In the genomic region with DNA sequence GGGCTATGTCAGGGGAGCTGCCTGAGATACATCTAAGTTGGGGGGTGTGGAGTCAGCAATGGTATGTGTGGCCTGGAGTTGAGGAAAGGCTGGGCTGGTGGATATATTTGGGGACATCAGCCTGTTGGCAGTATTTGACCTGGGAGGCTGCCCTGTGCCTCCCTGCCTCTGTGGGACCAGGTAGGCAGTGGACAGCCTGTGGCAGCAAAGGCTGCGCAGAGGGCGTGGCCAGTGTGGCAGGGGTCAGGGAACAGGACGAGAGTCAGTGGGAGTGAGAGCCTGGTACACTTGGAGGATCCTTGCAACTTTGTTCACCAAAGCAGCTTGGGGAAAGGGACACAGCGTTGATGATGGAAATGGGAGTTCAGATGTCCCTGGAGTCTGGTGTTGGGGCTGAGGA, we compare ENCODE assay signal across 1 cellular context.
TF ChIP-seq lines count a peak whose summit lies in the region.

No MANE protein-coding gene starts in this region.

TF ChIP-seq in SK-N-SH, 30 proteins besides CTCF, POLR2A, EP300 and RAD21 (continued from another document):
- TF ChIP-seq, protein P1, sequence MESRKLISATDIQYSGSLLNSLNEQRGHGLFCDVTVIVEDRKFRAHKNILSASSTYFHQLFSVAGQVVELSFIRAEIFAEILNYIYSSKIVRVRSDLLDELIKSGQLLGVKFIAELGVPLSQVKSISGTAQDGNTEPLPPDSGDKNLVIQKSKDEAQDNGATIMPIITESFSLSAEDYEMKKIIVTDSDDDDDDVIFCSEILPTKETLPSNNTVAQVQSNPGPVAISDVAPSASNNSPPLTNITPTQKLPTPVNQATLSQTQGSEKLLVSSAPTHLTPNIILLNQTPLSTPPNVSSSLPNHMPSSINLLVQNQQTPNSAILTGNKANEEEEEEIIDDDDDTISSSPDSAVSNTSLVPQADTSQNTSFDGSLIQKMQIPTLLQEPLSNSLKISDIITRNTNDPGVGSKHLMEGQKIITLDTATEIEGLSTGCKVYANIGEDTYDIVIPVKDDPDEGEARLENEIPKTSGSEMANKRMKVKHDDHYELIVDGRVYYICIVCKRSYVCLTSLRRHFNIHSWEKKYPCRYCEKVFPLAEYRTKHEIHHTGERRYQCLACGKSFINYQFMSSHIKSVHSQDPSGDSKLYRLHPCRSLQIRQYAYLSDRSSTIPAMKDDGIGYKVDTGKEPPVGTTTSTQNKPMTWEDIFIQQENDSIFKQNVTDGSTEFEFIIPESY (IDR thresholded peaks at IDR 0.05; ENCODE audit: borderline replicate concordance, low read depth): no peak
- no peak for TF ChIP-seq EZH2phosphoT487 (IDR thresholded peaks at IDR 0.05; ENCODE audit: borderline replicate concordance, low read depth)
- TF ChIP-seq FOSL2 (IDR thresholded peaks at IDR 0.05; ENCODE audit: borderline replicate concordance, low read depth): no peak
- TF ChIP-seq SMC3 (IDR thresholded peaks at IDR 0.05; ENCODE audit: low read depth, low read length): no peak
- TF ChIP-seq, protein P2, sequence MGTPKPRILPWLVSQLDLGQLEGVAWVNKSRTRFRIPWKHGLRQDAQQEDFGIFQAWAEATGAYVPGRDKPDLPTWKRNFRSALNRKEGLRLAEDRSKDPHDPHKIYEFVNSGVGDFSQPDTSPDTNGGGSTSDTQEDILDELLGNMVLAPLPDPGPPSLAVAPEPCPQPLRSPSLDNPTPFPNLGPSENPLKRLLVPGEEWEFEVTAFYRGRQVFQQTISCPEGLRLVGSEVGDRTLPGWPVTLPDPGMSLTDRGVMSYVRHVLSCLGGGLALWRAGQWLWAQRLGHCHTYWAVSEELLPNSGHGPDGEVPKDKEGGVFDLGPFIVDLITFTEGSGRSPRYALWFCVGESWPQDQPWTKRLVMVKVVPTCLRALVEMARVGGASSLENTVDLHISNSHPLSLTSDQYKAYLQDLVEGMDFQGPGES (IDR thresholded peaks at IDR 0.05; ENCODE audit: low read depth, low read length): no peak
- no peak for TF ChIP-seq JUND (IDR thresholded peaks at IDR 0.05)
- TF ChIP-seq YY1 (IDR thresholded peaks at IDR 0.05; ENCODE audit: low read depth): no peak
- no peak for TF ChIP-seq FOXJ3 (CRISPR knock-in tag; IDR thresholded peaks at IDR 0.05)
- TF ChIP-seq GATA2 (CRISPR knock-in tag; IDR thresholded peaks at IDR 0.05): no peak
- TF ChIP-seq SIN3A (IDR thresholded peaks at IDR 0.05; ENCODE audit: borderline replicate concordance, low read depth, low read length): no peak
